ENCODE assay signal across 10 cellular contexts in genomic region chr11:65554842-65555395, GRCh38. TPM values are rescaled to one million over a fixed set of nuclear protein-coding genes. Genes with fewer than 3 reads are reported as not detected.
DNase-seq lines count a peak whose midpoint lies in the region; ATAC-seq and TF ChIP-seq lines count a peak whose summit lies in the region.
"Had no signal": no experiment of that assay in that cellular context is flagged by ENCODE, and none has a peak within 500 bp of the region (broad histone marks: within the 10 kb centered on the region; RNA-seq: fewer than 3 reads in every experiment).

No MANE protein-coding gene starts in this region.

- no peaks in the 10 kb centered on the region for H3K9me3 ChIP-seq in HCT116 (ENCODE audit: control insufficient read depth in 1 of 2, insufficient read depth in 1 of 2, low read depth in 1 of 2, low read length in 2 of 2)
- H3K9me3 ChIP-seq: left lung had no signal

- RAD21 ChIA-PET in HCT116 (lab: Charles Lee; ENCODE audit: low non-redundant PET in 1 of 2, low total read pairs in 2 of 2, uncharacterized antibody in 2 of 2, unreplicated experiment in 2 of 2) = no interaction called here

- H4K20me1 ChIP-seq in HCT116 (ENCODE audit: insufficient read depth) = no peaks in the 10 kb centered on the region

- peak overlapping the region; percentile 78 for H3K27ac Mint-ChIP-seq in neural crest cell (ENCODE audit: unreplicated experiment)

- no peaks in the 10 kb centered on the region for H3K36me3 ChIP-seq in ACC112 (ENCODE audit: insufficient read depth, low read length)
- H3K36me3 ChIP-seq in HCT116 (ENCODE audit: control insufficient read depth in 1 of 2, insufficient read depth in 2 of 2, low read length in 2 of 2) = peaks cover 0 to 4% of the 10 kb centered on the region in 2 experiments; a peak in 2 of 4 replicates
- H3K36me3 ChIP-seq: left lung had no signal

- H3K4me3 ChIP-seq in ACC112 (ENCODE audit: low read depth, low read length) (peak overlapping the region; percentile 35; the same call in 1 of the 2 replicates), HCT116 (replicated peaks in 1 of 2; ENCODE audit: low read depth in 1 of 2, low read length in 2 of 2) (peak overlapping the region; percentile 31 to 68), astrocyte of the cerebellum (ENCODE audit: low read depth, low read length) (peak overlapping the region; percentile 70)
- H3K4me3 ChIP-seq: left lung had no signal

- no TSS peak for BruUV-seq in HCT116 (replicated peaks; lab: Mats Ljungman, UMichigan)

- no peaks in the 10 kb centered on the region for H3K9me2 ChIP-seq in HCT116 (ENCODE audit: insufficient read depth)

- no peaks in the 10 kb centered on the region for H3K27me3 ChIP-seq in ACC112 (ENCODE audit: insufficient read depth, low read length)
- no peaks in the 10 kb centered on the region for H3K27me3 ChIP-seq in HCT116 (ENCODE audit: insufficient read depth, low read length)

- POLR2A ChIA-PET in HCT116 (lab: Charles Lee) = interaction anchor here (0.9 to 1.4 kb wide), 2 partner anchors 8 to 55 kb away, joined by 3 to 4 read pairs; no protein-coding TSS in a partner anchor

- H3K9me3 Mint-ChIP-seq in neural crest cell = no peaks in the 10 kb centered on the region

- H3K4me1 Mint-ChIP-seq in neural crest cell = peaks cover 50% of the 10 kb centered on the region

- peaks cover 33% of the 10 kb centered on the region for H3K27me3 Mint-ChIP-seq in neural crest cell (ENCODE audit: low read depth)

- no peak for DNase-seq in HCT116 (ENCODE audit: low read depth, low spot score)
- DNase-seq in astrocyte of the cerebellum (ENCODE audit: low read depth) = no peak
- no peak for DNase-seq in neural crest cell (ENCODE audit: low read depth, low spot score)
- no peak for DNase-seq in DMS79 (lab: John Stamatoyannopoulos, UW)
- no peak for DNase-seq in NCI-H2227 treated with DMSO at 0.1 percent for 48 hours (lab: John Stamatoyannopoulos, UW)
- DNase-seq in amniotic stem cell (lab: John Stamatoyannopoulos, UW) = no peak
- DNase-seq: left lung, NCI-H526 had no signal

- TF ChIP-seq RAD21 in HCT116 (IDR thresholded peaks at IDR 0.05; ENCODE audit: low read depth) = no peak

- peak overlapping the region; percentile 96 for H3K4me2 ChIP-seq in HCT116 (ENCODE audit: low read length)

- H3K4me3 Mint-ChIP-seq in neural crest cell = peak overlapping the region; percentile 12

- H3K4me1 ChIP-seq in ACC112 (ENCODE audit: control insufficient read depth, insufficient read depth, low read length, unreplicated experiment) (peaks cover 44% of the 10 kb centered on the region), HCT116 (ENCODE audit: control insufficient read depth in 1 of 2, insufficient read depth in 2 of 2, low read length in 2 of 2) (peaks cover 75 to 91% of the 10 kb centered on the region in 2 experiments)

- no peaks in the 10 kb centered on the region for H3K36me3 Mint-ChIP-seq in neural crest cell (ENCODE audit: low read depth)

- intact Hi-C loops in HCT116 (cut with micrococcal nuclease) = no loop called here

- in situ Hi-C loops in astrocyte of the cerebellum (cut with HindIII; ENCODE audit: low sequenced_read_pairs) = no loop called here

- CTCF ChIA-PET in HCT116 (lab: Charles Lee) = no interaction called here

- peak overlapping the region; percentile 35; the same call in 1 of the 2 replicates for H3K27ac ChIP-seq in ACC112 (ENCODE audit: low read depth, low read length)
- H3K27ac ChIP-seq in HCT116 (ENCODE audit: low read depth, low read length) = peak overlapping the region; percentile 99

- TF ChIP-seq CTCF in HCT116 (IDR thresholded peaks at IDR 0.05 in 2 of 3, conservative IDR thresholded peaks at IDR 0.05 in 1 of 3; ENCODE audit: borderline replicate concordance in 1 of 3, insufficient read depth in 1 of 3, low read depth in 2 of 3, low read length in 2 of 3) (no peak), astrocyte of the cerebellum (IDR thresholded peaks at IDR 0.05; ENCODE audit: low read depth, low read length, missing control alignments) (no peak), neural crest cell (conservative IDR thresholded peaks at IDR 0.05) (no peak)

- ATAC-seq in HCT116 (no peak), GM21786 (IDR thresholded peaks at IDR 0.05; ENCODE audit: unreplicated experiment) (no peak)

- H2AFZ ChIP-seq in ACC112 (ENCODE audit: low read length, unreplicated experiment) (no peak overlapping the region), HCT116 (ENCODE audit: low read depth, low read length, poor library complexity, severe bottlenecking) (no peak overlapping the region)

- H3K79me2 ChIP-seq in ACC112 (ENCODE audit: control insufficient read depth, insufficient read depth, low read length, unreplicated experiment) (peaks cover 15% of the 10 kb centered on the region), HCT116 (ENCODE audit: insufficient read depth, low read length) (peaks cover 28% of the 10 kb centered on the region)

- TF ChIP-seq POLR2A in HCT116 (IDR thresholded peaks at IDR 0.05; ENCODE audit: borderline replicate concordance, extremely low read depth, insufficient read depth, insufficient read length) = no peak

- H3K9ac ChIP-seq in HCT116 (ENCODE audit: low read length) = peak overlapping the region; percentile 83

TF ChIP-seq in HCT116, 20 proteins besides CTCF, POLR2A, EP300 and RAD21 (continues in another document):
- TF ChIP-seq CEBPB (IDR thresholded peaks at IDR 0.05; ENCODE audit: low read depth) (no peak), POLR2AphosphoS5 (IDR thresholded peaks at IDR 0.05; ENCODE audit: low read depth, low read length) (no peak), EZH2 (IDR thresholded peaks at IDR 0.05) (no peak), EZH2phosphoT487 (IDR thresholded peaks at IDR 0.05; ENCODE audit: borderline replicate concordance) (no peak), FOSL1 (IDR thresholded peaks at IDR 0.05; ENCODE audit: low read depth) (no peak), REST (IDR thresholded peaks at IDR 0.05; ENCODE audit: low read depth) (no peak), ELF1 (IDR thresholded peaks at IDR 0.05; ENCODE audit: borderline replicate concordance, low read depth) (no peak), SRF (IDR thresholded peaks at IDR 0.05; ENCODE audit: low read depth) (no peak), ZFX (IDR thresholded peaks at IDR 0.05) (no peak), EGR1 (IDR thresholded peaks at IDR 0.05; ENCODE audit: low read depth) (no peak), YY1 (IDR thresholded peaks at IDR 0.05; ENCODE audit: extremely low read depth, insufficient replicate concordance, low read depth, low read length) (no peak), ZNF274 (IDR thresholded peaks at IDR 0.05; ENCODE audit: low read depth, low read length) (no peak), ATF3 (IDR thresholded peaks at IDR 0.05) (no peak), TCF7L2 (IDR thresholded peaks at IDR 0.05; ENCODE audit: borderline replicate concordance, extremely low read depth, insufficient read depth, insufficient read length) (no peak)

RNA-seq across cellular contexts. Expression of gene LTBP3, which starts 3.2 kb away (rescaled TPM):
- total RNA-seq in HCT116 (2021; ENCODE audit: unreplicated experiment) (248 TPM), neural crest cell (21.0 and 22.5 TPM in 2 replicates)
- 238 and 328 TPM in 2 replicates for polyA plus RNA-seq in HCT116 (2012)

RNA-seq across cellular contexts. Expression of gene ZNRD2, which starts 15.4 kb away (rescaled TPM):
- total RNA-seq in HCT116 (2021; ENCODE audit: unreplicated experiment) = 66.8 TPM
- polyA plus RNA-seq in HCT116 (2012) = 86.9 and 93.0 TPM in 2 replicates
- 32.2 and 33.2 TPM in 2 replicates for total RNA-seq in neural crest cell

RNA-seq across cellular contexts. Expression of gene FAM89B, which starts 17.4 kb away (rescaled TPM):
- 60.0 TPM for total RNA-seq in HCT116 (2021; ENCODE audit: unreplicated experiment)
- polyA plus RNA-seq in HCT116 (2012) = 46.1 and 52.9 TPM in 2 replicates
- 82.4 and 86.3 TPM in 2 replicates for total RNA-seq in neural crest cell

RNA-seq across cellular contexts. Expression of gene EHBP1L1, which starts 20.9 kb away (rescaled TPM):
- total RNA-seq in HCT116 (2021; ENCODE audit: unreplicated experiment) (105 TPM), neural crest cell (13.6 and 15.3 TPM in 2 replicates)
- polyA plus RNA-seq in HCT116 (2012) = 88.5 and 90.6 TPM in 2 replicates

RNA-seq across cellular contexts. Expression of gene SCYL1, which starts 30.0 kb away (rescaled TPM):
- total RNA-seq in HCT116 (2021; ENCODE audit: unreplicated experiment) (104 TPM), neural crest cell (66.0 and 68.8 TPM in 2 replicates)
- 82.4 and 84.4 TPM in 2 replicates for polyA plus RNA-seq in HCT116 (2012)

Comparison
In these comparisons a context has a peak if more than half of its experiments do, and no peak if none do; other contexts are left out.
1. RNA of gene LTBP3, which starts 3.2 kb away (total RNA-seq): 248 TPM in HCT116 (single experiment); 21.0 to 22.5 TPM in neural crest cell; every median in the first group is over 10 times any median in the second.
2. Peak in every context shown above with its lines, with median percentiles within 50 percentile points of each other: H3K4me3 ChIP-seq.